ENCODE assay signal across 1 cellular context in the genomic region with DNA sequence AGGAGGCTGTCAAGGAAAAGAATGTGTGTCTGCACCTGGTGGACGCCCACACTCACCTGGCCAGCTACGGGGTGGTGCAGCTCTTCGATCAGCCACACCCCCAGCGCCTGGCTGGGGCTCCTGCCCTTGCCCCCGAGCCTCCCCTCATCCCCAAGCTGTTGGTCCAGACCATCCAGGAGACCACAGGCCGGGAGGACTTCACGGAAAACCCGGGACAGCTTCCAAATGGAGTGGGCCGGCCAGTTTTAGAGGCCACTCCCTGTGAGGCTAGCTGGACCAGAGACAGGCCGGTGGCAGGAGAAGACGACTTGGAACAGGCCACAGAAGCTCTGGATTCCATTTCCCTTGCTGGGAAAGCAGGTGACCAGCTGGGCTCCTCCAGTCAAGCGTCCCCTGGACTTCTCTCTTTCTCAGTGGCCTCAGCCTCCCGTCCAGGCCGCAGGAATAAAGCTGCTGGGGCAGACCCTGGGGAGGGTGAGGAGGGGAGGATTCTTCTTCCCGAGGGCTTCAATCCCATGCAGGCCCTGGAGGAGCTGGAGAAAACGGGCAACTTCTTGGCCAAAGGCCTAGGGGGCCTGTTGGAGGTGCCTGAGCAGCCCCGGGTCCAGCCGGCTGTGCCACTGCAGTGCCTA.
TF ChIP-seq lines count a peak whose summit lies in the region.

No MANE protein-coding gene starts in this region.

TF ChIP-seq in K562, 482 proteins besides CTCF, POLR2A, EP300 and RAD21:
- 0 out of 2 replicates have a peak, but pooled peaks have one; percentile 17 for TF ChIP-seq ZFX (CRISPR knock-in tag; IDR thresholded peaks at IDR 0.05)
- no peak for TF ChIP-seq BMI1 (IDR thresholded peaks at IDR 0.05; ENCODE audit: low read length)
